In genomic region chr1:53945183-53945432, GRCh38 we compare ENCODE assay signal across 8 cellular contexts. TPM values are rescaled to one million over a fixed set of nuclear protein-coding genes. Genes with fewer than 3 reads are reported as not detected.
DNase-seq lines count a peak whose midpoint lies in the region; ATAC-seq, FAIRE-seq and TF ChIP-seq lines count a peak whose summit lies in the region.

No MANE protein-coding gene starts in this region.

- H3K36me3 Mint-ChIP-seq in activated naive CD4-positive, alpha-beta T cell treated with anti-CD3 and anti-CD28 coated beads, Interleukin-2, amount 10 ng/mL, durations not matched to agents 7 days and 5 days = peaks cover 26% of the 10 kb centered on the region
- H3K36me3 Mint-ChIP-seq in astrocyte (ENCODE audit: low read depth, unreplicated experiment) = peaks cover 2% of the 10 kb centered on the region

- TF ChIP-seq CTCF in astrocyte (IDR thresholded peaks at IDR 0.05; ENCODE audit: insufficient read depth, low read depth, low read length) = no peak
- no peak for TF ChIP-seq CTCF in lower lobe of right lung (IDR thresholded peaks at IDR 0.05)
- no peak for TF ChIP-seq CTCF in upper lobe of left lung (IDR thresholded peaks at IDR 0.05)

- H3K4me1 ChIP-seq in astrocyte (ENCODE audit: insufficient read depth, low read length) = peaks cover 13% of the 10 kb centered on the region
- peaks cover 25% of the 10 kb centered on the region for H3K4me1 ChIP-seq in lower lobe of right lung
- H3K4me1 ChIP-seq in upper lobe of left lung = peaks cover 14 to 41% (median 24%) of the 10 kb centered on the region in 4 donors

- CTCF ChIA-PET in activated naive CD4-positive, alpha-beta T cell treated with anti-CD3 and anti-CD28 coated beads, Interleukin-2, amount 10 ng/mL, durations not matched to agents 7 days and 5 days (lab: Charles Lee) = interaction anchor here (1.3 to 2.7 kb wide), 5 partner anchors 11 to 84 kb away, joined by 3 to 18 read pairs (median 6); no protein-coding TSS in a partner anchor

- peak overlapping the region; percentile 89 for H3K4me3 ChIP-seq in astrocyte (ENCODE audit: insufficient read depth, low read depth, low read length)
- peak overlapping the region; percentile 93 for H3K4me3 ChIP-seq in lower lobe of right lung
- H3K4me3 ChIP-seq in upper lobe of left lung = peak overlapping the region; percentile 66 to 93 (median 90)

- FAIRE-seq in astrocyte (lab: Jason Lieb, UNC) = no peak

- ATAC-seq in lower lobe of right lung (no peak), upper lobe of left lung (ENCODE audit: low FRiP score in 2 of 2) (peak in 1 of 2 donors; percentile 52), HG02759 (IDR thresholded peaks at IDR 0.05; ENCODE audit: unreplicated experiment) (no peak), GM18861 (IDR thresholded peaks at IDR 0.05; ENCODE audit: unreplicated experiment) (no peak)

- no peak for TF ChIP-seq POLR2A in upper lobe of left lung (IDR thresholded peaks at IDR 0.05)

- peak overlapping the region; percentile 90 for H3K9ac ChIP-seq in astrocyte (ENCODE audit: low read length)

- H3K27ac ChIP-seq in astrocyte (ENCODE audit: low read depth, low read length) (peak overlapping the region; percentile 79), lower lobe of right lung (peak overlapping the region; percentile 85), upper lobe of left lung (peak overlapping the region; percentile 85 to 96 (median 93))

- no peaks in the 10 kb centered on the region for H3K36me3 ChIP-seq in astrocyte (ENCODE audit: insufficient read depth, low read length)
- no peaks in the 10 kb centered on the region for H3K36me3 ChIP-seq in lower lobe of right lung
- H3K36me3 ChIP-seq in upper lobe of left lung = no peaks in the 10 kb centered on the region

- H3K4me2 ChIP-seq in astrocyte (ENCODE audit: low read length) = peak overlapping the region; percentile 87

- H3K27me3 Mint-ChIP-seq in activated naive CD4-positive, alpha-beta T cell treated with anti-CD3 and anti-CD28 coated beads, Interleukin-2, amount 10 ng/mL, durations not matched to agents 7 days and 5 days = no peaks in the 10 kb centered on the region
- H3K27me3 Mint-ChIP-seq in astrocyte (ENCODE audit: low read depth, unreplicated experiment) = no peaks in the 10 kb centered on the region

- peak overlapping the region; percentile 97 for H3K4me3 Mint-ChIP-seq in activated naive CD4-positive, alpha-beta T cell treated with anti-CD3 and anti-CD28 coated beads, Interleukin-2, amount 10 ng/mL, durations not matched to agents 7 days and 5 days
- H3K4me3 Mint-ChIP-seq in astrocyte (ENCODE audit: unreplicated experiment) = peak overlapping the region; percentile 95

- H3K9me3 ChIP-seq in astrocyte (ENCODE audit: insufficient read depth, low read depth, low read length) = no peaks in the 10 kb centered on the region
- H3K9me3 ChIP-seq in lower lobe of right lung = no peaks in the 10 kb centered on the region
- H3K9me3 ChIP-seq in upper lobe of left lung = no peaks in the 10 kb centered on the region

- no peak for TF ChIP-seq EP300 in upper lobe of left lung (IDR thresholded peaks at IDR 0.05)

- H3K27me3 ChIP-seq in astrocyte (ENCODE audit: insufficient read depth, low read length) (no peaks in the 10 kb centered on the region), lower lobe of right lung (ENCODE audit: low read depth) (no peaks in the 10 kb centered on the region), upper lobe of left lung (no peaks in the 10 kb centered on the region)

- H3K9me3 Mint-ChIP-seq in activated naive CD4-positive, alpha-beta T cell treated with anti-CD3 and anti-CD28 coated beads, Interleukin-2, amount 10 ng/mL, durations not matched to agents 7 days and 5 days = no peaks in the 10 kb centered on the region
- H3K9me3 Mint-ChIP-seq in astrocyte (ENCODE audit: unreplicated experiment) = no peaks in the 10 kb centered on the region

- DNase-seq in activated naive CD4-positive, alpha-beta T cell treated with anti-CD3 and anti-CD28 coated beads, Interleukin-2, amount 10 ng/mL, durations not matched to agents 7 days and 5 days = no peak
- DNase-seq in activated naive CD4-positive, alpha-beta T cell treated with anti-CD3 and anti-CD28 coated beads, Interleukin-2, amount 50 U/mL, for 16 hours = no peak
- DNase-seq in astrocyte (ENCODE audit: low read depth) = peak; percentile 18
- no peak for DNase-seq in lower lobe of right lung
- no peak for DNase-seq in upper lobe of left lung
- no peak for DNase-seq in T-helper 9 cell

- peaks cover 36% of the 10 kb centered on the region for H4K20me1 ChIP-seq in astrocyte (ENCODE audit: insufficient read depth, low read length)

- intact Hi-C loops in lower lobe of right lung (cut with DNase I) = no loop called here

- peak overlapping the region; percentile 97 for H3K27ac Mint-ChIP-seq in activated naive CD4-positive, alpha-beta T cell treated with anti-CD3 and anti-CD28 coated beads, Interleukin-2, amount 10 ng/mL, durations not matched to agents 7 days and 5 days
- H3K27ac Mint-ChIP-seq in astrocyte (ENCODE audit: unreplicated experiment) = peak overlapping the region; percentile 91

- peaks cover 58% of the 10 kb centered on the region for H3K4me1 Mint-ChIP-seq in activated naive CD4-positive, alpha-beta T cell treated with anti-CD3 and anti-CD28 coated beads, Interleukin-2, amount 10 ng/mL, durations not matched to agents 7 days and 5 days
- H3K4me1 Mint-ChIP-seq in astrocyte (ENCODE audit: low read depth, unreplicated experiment) = peaks cover 26% of the 10 kb centered on the region

- peaks cover 67% of the 10 kb centered on the region for H3K79me2 ChIP-seq in astrocyte (ENCODE audit: insufficient read depth, low read length)

- H2AFZ ChIP-seq in astrocyte (ENCODE audit: low read depth, low read length) = peak overlapping the region; percentile 95

- 0% methylated on average over 16 of the region's 16 CpGs for WGBS in upper lobe of left lung, 2 donors

RNA-seq across cellular contexts. Expression of gene IFT25, which starts 0.4 kb away (rescaled TPM):
- total RNA-seq in astrocyte (25.7 and 29.4 TPM in 2 replicates), lower lobe of right lung (23.7 TPM), upper lobe of left lung (10 to 100 TPM; 11.1 to 35.5 (median 15.8) TPM)

RNA-seq across cellular contexts. Expression of gene LRRC42, which starts 1.0 kb away (rescaled TPM):
- total RNA-seq in astrocyte (51.1 and 54.6 TPM in 2 replicates), lower lobe of right lung (16.5 TPM), upper lobe of left lung (10 to 100 TPM; 13.2 to 26.6 (median 17.6) TPM)

RNA-seq across cellular contexts. Expression of gene DIO1, which starts 51.1 kb away (rescaled TPM):
- total RNA-seq in astrocyte (not detected in 2 replicates), lower lobe of right lung (not detected), upper lobe of left lung (under 1 TPM in 1 of 6 donors, not detected in 5; 0.20 TPM)

RNA-seq across cellular contexts. Expression of gene YIPF1, which starts 55.5 kb away (rescaled TPM):
- 27.1 and 27.5 TPM in 2 replicates for total RNA-seq in astrocyte
- 24.5 TPM for total RNA-seq in lower lobe of right lung
- 10 to 100 TPM; 14.8 to 52.4 (median 22.0) TPM for total RNA-seq in upper lobe of left lung
